Comparison of ENCODE assay signal across 1 cellular context in the genomic region with DNA sequence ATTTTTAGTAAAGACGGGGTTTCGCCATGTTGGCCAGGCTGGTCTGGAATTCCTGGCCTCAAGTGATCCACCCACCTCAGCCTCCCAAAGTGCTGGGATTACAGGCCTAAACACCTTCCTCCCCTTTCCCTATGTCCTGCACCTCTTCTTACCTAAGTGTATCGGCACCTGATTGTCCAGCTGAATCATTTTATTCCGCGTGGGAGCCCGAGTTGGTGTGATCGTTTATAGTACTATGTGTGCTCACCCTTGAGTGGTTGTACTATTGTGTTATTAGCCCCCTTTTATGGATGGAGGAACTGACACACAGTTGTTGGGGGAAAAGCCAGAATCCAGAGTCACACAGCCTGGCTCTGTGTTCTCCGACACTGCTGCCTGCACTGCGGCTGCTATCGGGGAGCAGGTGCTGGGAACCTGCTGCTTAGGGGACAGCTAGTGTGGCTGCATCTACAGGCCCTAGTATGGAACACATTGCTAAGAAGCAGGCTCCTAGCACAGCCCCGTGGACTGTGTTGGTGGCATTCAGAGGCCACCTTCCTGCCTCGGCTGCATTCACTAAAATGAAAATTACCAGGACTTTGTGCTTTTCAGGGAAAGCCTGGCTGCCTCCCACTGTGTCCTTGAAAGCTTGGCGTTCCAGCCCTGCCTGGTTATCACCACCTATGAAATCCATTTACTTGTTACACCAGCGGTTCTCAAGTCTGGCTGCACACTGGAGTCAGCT.
TF ChIP-seq lines count a peak whose summit lies in the region.

No MANE protein-coding gene starts in this region.

TF ChIP-seq in IMR-90, 13 proteins besides CTCF, POLR2A, EP300 and RAD21:
- TF ChIP-seq RCOR1 (IDR thresholded peaks at IDR 0.05; ENCODE audit: insufficient replicate concordance, low read length): no peak
- TF ChIP-seq, protein P1, sequence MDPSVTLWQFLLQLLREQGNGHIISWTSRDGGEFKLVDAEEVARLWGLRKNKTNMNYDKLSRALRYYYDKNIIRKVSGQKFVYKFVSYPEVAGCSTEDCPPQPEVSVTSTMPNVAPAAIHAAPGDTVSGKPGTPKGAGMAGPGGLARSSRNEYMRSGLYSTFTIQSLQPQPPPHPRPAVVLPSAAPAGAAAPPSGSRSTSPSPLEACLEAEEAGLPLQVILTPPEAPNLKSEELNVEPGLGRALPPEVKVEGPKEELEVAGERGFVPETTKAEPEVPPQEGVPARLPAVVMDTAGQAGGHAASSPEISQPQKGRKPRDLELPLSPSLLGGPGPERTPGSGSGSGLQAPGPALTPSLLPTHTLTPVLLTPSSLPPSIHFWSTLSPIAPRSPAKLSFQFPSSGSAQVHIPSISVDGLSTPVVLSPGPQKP (IDR thresholded peaks at IDR 0.05; ENCODE audit: borderline replicate concordance, low read depth, low read length): no peak
- no peak for TF ChIP-seq BHLHE40 (IDR thresholded peaks at IDR 0.05; ENCODE audit: low read depth, low read length)
- no peak for TF ChIP-seq MAZ (IDR thresholded peaks at IDR 0.05; ENCODE audit: borderline replicate concordance, low read depth, low read length)
- no peak for TF ChIP-seq CHD1 (IDR thresholded peaks at IDR 0.05; ENCODE audit: low read depth, low read length)
- TF ChIP-seq FOS (IDR thresholded peaks at IDR 0.05; ENCODE audit: low read depth, low read length): no peak
- TF ChIP-seq MXI1 (IDR thresholded peaks at IDR 0.05; ENCODE audit: borderline replicate concordance, low read depth, low read length): no peak
- TF ChIP-seq, protein P2, sequence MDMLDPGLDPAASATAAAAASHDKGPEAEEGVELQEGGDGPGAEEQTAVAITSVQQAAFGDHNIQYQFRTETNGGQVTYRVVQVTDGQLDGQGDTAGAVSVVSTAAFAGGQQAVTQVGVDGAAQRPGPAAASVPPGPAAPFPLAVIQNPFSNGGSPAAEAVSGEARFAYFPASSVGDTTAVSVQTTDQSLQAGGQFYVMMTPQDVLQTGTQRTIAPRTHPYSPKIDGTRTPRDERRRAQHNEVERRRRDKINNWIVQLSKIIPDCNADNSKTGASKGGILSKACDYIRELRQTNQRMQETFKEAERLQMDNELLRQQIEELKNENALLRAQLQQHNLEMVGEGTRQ (IDR thresholded peaks at IDR 0.05; ENCODE audit: low read depth, low read length): no peak
- no peak for TF ChIP-seq MAFK (IDR thresholded peaks at IDR 0.05; ENCODE audit: low read depth, low read length)
- no peak for TF ChIP-seq RFX5 (IDR thresholded peaks at IDR 0.05; ENCODE audit: low read depth, low read length)
- no peak for TF ChIP-seq SMC3 (IDR thresholded peaks at IDR 0.05; ENCODE audit: low read depth, low read length)
- no peak for TF ChIP-seq CEBPB (IDR thresholded peaks at IDR 0.05; ENCODE audit: low read depth, low read length)
- TF ChIP-seq NFE2L2 (IDR thresholded peaks at IDR 0.05; ENCODE audit: low read depth, low read length): no peak
